ENCODE assay signal across 1 cellular context in genomic region chr20:9966966-9967365, GRCh38.
TF ChIP-seq lines count a peak whose summit lies in the region.

No MANE protein-coding gene starts in this region.

TF ChIP-seq in GM12878, 131 proteins besides CTCF, POLR2A, EP300 and RAD21 (continued from another document):
- TF ChIP-seq, protein P1, sequence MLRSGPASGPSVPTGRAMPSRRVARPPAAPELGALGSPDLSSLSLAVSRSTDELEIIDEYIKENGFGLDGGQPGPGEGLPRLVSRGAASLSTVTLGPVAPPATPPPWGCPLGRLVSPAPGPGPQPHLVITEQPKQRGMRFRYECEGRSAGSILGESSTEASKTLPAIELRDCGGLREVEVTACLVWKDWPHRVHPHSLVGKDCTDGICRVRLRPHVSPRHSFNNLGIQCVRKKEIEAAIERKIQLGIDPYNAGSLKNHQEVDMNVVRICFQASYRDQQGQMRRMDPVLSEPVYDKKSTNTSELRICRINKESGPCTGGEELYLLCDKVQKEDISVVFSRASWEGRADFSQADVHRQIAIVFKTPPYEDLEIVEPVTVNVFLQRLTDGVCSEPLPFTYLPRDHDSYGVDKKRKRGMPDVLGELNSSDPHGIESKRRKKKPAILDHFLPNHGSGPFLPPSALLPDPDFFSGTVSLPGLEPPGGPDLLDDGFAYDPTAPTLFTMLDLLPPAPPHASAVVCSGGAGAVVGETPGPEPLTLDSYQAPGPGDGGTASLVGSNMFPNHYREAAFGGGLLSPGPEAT (IDR thresholded peaks at IDR 0.05; ENCODE audit: low read depth): no peak
- TF ChIP-seq RFX5 (IDR thresholded peaks at IDR 0.05; ENCODE audit: low read depth, low read length): no peak
- TF ChIP-seq IRF4 (IDR thresholded peaks at IDR 0.05; ENCODE audit: low read depth, low read length): no peak
- no peak for TF ChIP-seq POLR2AphosphoS5 (IDR thresholded peaks at IDR 0.05; ENCODE audit: low read length)
- TF ChIP-seq ZNF622 (IDR thresholded peaks at IDR 0.05): no peak
- TF ChIP-seq CEBPB (IDR thresholded peaks at IDR 0.05; ENCODE audit: borderline replicate concordance in 1 of 2, low read depth in 2 of 2, low read length in 2 of 2): no peak
- TF ChIP-seq ZBTB11 (CRISPR knock-in tag; IDR thresholded peaks at IDR 0.05): no peak
